ENCODE assay signal across 1 cellular context in the genomic region with DNA sequence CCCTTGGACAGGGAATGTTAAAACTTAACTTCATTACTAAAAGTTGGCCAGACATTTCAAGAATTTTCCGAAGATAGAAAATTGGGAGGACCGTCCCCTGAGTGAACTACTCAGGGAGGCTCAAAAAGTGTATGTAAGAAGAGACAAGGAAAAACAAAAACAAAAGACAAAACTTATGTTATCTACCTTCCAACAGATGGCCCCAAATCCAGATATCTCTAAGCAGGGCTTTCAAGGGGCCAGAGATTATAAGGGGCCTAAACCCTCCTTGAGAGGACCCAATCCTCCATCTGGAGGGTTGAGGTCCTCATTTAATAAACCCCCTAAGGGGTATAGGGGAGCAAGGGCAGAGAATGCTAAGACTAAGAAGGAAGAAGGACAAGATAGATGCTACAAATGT.
TF ChIP-seq lines count a peak whose summit lies in the region.

No MANE protein-coding gene starts in this region.

TF ChIP-seq in K562, 482 proteins besides CTCF, POLR2A, EP300 and RAD21 (continued from another document):
- TF ChIP-seq, protein P1, sequence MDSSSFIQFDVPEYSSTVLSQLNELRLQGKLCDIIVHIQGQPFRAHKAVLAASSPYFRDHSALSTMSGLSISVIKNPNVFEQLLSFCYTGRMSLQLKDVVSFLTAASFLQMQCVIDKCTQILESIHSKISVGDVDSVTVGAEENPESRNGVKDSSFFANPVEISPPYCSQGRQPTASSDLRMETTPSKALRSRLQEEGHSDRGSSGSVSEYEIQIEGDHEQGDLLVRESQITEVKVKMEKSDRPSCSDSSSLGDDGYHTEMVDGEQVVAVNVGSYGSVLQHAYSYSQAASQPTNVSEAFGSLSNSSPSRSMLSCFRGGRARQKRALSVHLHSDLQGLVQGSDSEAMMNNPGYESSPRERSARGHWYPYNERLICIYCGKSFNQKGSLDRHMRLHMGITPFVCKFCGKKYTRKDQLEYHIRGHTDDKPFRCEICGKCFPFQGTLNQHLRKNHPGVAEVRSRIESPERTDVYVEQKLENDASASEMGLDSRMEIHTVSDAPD (CRISPR knock-in tag; IDR thresholded peaks at IDR 0.05), result no peak
- TF ChIP-seq, protein P2, sequence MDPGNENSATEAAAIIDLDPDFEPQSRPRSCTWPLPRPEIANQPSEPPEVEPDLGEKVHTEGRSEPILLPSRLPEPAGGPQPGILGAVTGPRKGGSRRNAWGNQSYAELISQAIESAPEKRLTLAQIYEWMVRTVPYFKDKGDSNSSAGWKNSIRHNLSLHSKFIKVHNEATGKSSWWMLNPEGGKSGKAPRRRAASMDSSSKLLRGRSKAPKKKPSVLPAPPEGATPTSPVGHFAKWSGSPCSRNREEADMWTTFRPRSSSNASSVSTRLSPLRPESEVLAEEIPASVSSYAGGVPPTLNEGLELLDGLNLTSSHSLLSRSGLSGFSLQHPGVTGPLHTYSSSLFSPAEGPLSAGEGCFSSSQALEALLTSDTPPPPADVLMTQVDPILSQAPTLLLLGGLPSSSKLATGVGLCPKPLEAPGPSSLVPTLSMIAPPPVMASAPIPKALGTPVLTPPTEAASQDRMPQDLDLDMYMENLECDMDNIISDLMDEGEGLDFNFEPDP (CRISPR knock-in tag; IDR thresholded peaks at IDR 0.05), result no peak
- TF ChIP-seq U2AF2 (optimal IDR thresholded peaks at IDR 0.05; ENCODE audit: low read depth, low read length) (no peak), SMARCE1 (IDR thresholded peaks at IDR 0.05) (0 out of 2 replicates have a peak, but pooled peaks have one; percentile 27), ARID1B (IDR thresholded peaks at IDR 0.05) (peak; percentile 76)
